ENCODE assay signal across 21 cellular contexts in genomic region chr15:48993411-48993810, GRCh38. TPM values are rescaled to one million over a fixed set of nuclear protein-coding genes. Genes with fewer than 3 reads are reported as not detected.
"Had no signal": no experiment of that assay in that cellular context is flagged by ENCODE, and none has a peak within 500 bp of the region (broad histone marks: within the 10 kb centered on the region; RNA-seq: fewer than 3 reads in every experiment).

No MANE protein-coding gene starts in this region.

- H3K4me1 ChIP-seq: esophagus muscularis mucosa, gastrocnemius medialis, heart right ventricle, suprapubic skin, thyroid gland had no signal

- DNase-seq: effector memory CD8-positive, alpha-beta T cell; gastrocnemius medialis; heart right ventricle; hypothalamus; kidney glomerular epithelial cell; mammary epithelial cell; mucosa of descending colon; naive thymus-derived CD8-positive, alpha-beta T cell; ovary; right cardiac atrium; stimulated activated CD4-positive, alpha-beta T cell treated with anti-CD3 and anti-CD28 coated beads, Interleukin-2, amount 100 ng/mL, for 48 hours; stimulated activated naive CD4-positive, alpha-beta T cell treated with Interleukin-2 at 50 U/mL for 16 hours; thyroid gland had no signal

- H3K27ac ChIP-seq: epithelial cell of prostate, esophagus muscularis mucosa, gastrocnemius medialis, heart right ventricle, ovary, suprapubic skin, thyroid gland had no signal

- H3K4me3 Mint-ChIP-seq: dendritic cell treated with granulocyte-macrophage colony-stimulating factor and Interleukin-4, amounts not matched to agents 40 ng/mL and 50 ng/mL, for 4 days; effector memory CD8-positive, alpha-beta T cell; naive thymus-derived CD8-positive, alpha-beta T cell; neural crest cell; type B pancreatic cell had no signal

- H3K9me3 Mint-ChIP-seq: dendritic cell treated with granulocyte-macrophage colony-stimulating factor and Interleukin-4, amounts not matched to agents 40 ng/mL and 50 ng/mL, for 4 days; effector memory CD8-positive, alpha-beta T cell; naive thymus-derived CD8-positive, alpha-beta T cell; neural crest cell; type B pancreatic cell had no signal

- H3K27me3 ChIP-seq: esophagus muscularis mucosa, gastrocnemius medialis, heart right ventricle, ovary, suprapubic skin, thyroid gland had no signal

- H3K27me3 Mint-ChIP-seq: dendritic cell treated with granulocyte-macrophage colony-stimulating factor and Interleukin-4, amounts not matched to agents 40 ng/mL and 50 ng/mL, for 4 days; effector memory CD8-positive, alpha-beta T cell; naive thymus-derived CD8-positive, alpha-beta T cell; type B pancreatic cell had no signal

- H3K4me2 ChIP-seq: smooth muscle cell had no signal

- H3K27ac Mint-ChIP-seq: effector memory CD8-positive, alpha-beta T cell; type B pancreatic cell had no signal

- ATAC-seq: effector memory CD8-positive, alpha-beta T cell; gastrocnemius medialis; heart right ventricle; left lobe of liver; mucosa of descending colon; naive thymus-derived CD8-positive, alpha-beta T cell; right cardiac atrium had no signal

- H3K4me1 Mint-ChIP-seq: neural crest cell had no signal

- H3K4me3 ChIP-seq: esophagus muscularis mucosa, gastrocnemius medialis, heart right ventricle, mucosa of descending colon, ovary, smooth muscle cell, suprapubic skin, thyroid gland had no signal

- H3K36me3 ChIP-seq: ovary had no signal

- H3K9me3 ChIP-seq: esophagus muscularis mucosa, gastrocnemius medialis, heart right ventricle, mucosa of descending colon, ovary, suprapubic skin, thyroid gland had no signal

RNA-seq across cellular contexts. Expression of gene SHC4, which starts 29.7 kb away (rescaled TPM):
- total RNA-seq: naive thymus-derived CD8-positive, alpha-beta T cell had no signal
